ENCODE assay signal across 12 cellular contexts in genomic region chr2:162244559-162245031, GRCh38. TPM values are rescaled to one million over a fixed set of nuclear protein-coding genes. Genes with fewer than 3 reads are reported as not detected.
DNase-seq lines count a peak whose midpoint lies in the region; ATAC-seq and TF ChIP-seq lines count a peak whose summit lies in the region.
"Had no signal": no experiment of that assay in that cellular context is flagged by ENCODE, and none has a peak within 500 bp of the region (broad histone marks: within the 10 kb centered on the region; RNA-seq: fewer than 3 reads in every experiment).

No MANE protein-coding gene starts in this region.

- no peak for TF ChIP-seq RAD21 in HCT116 (IDR thresholded peaks at IDR 0.05; ENCODE audit: low read depth)

- no peaks in the 10 kb centered on the region for H3K9me3 ChIP-seq in HCT116 (ENCODE audit: control insufficient read depth in 1 of 2, insufficient read depth in 1 of 2, low read depth in 1 of 2, low read length in 2 of 2)
- no peaks in the 10 kb centered on the region for H3K9me3 ChIP-seq in hepatocyte (ENCODE audit: low read depth)
- no peaks in the 10 kb centered on the region for H3K9me3 ChIP-seq in stomach
- no peaks in the 10 kb centered on the region for H3K9me3 ChIP-seq in MM.1S (replicated peaks; ENCODE audit: insufficient read depth, low read length)

- H3F3A ChIP-seq in MM.1S (ENCODE audit: insufficient read depth, low read length), result no peaks in the 10 kb centered on the region

- ATAC-seq in HCT116 (peak; percentile 81), GM21367 (IDR thresholded peaks at IDR 0.05; ENCODE audit: unreplicated experiment) (no peak)

- RAD21 ChIA-PET in HCT116 (lab: Charles Lee; ENCODE audit: low non-redundant PET in 1 of 2, low total read pairs in 2 of 2, uncharacterized antibody in 2 of 2, unreplicated experiment in 2 of 2), result no interaction called here

- CTCF ChIA-PET in HCT116 (lab: Charles Lee), result no interaction called here

- intact Hi-C loops in HCT116 (cut with micrococcal nuclease) (no loop called here), stomach (cut with DNase I; ENCODE audit: low total_unique reads) (no loop called here)

- H3K27ac Mint-ChIP-seq in brain, result peak overlapping the region in 3 of 5 experiments; percentile 20 to 89 (median 77)

- POLR2A ChIA-PET in HCT116 (lab: Charles Lee), result no interaction called here

- H3K27me3 ChIP-seq in HCT116 (ENCODE audit: insufficient read depth, low read length) (no peaks in the 10 kb centered on the region), hepatocyte (no peaks in the 10 kb centered on the region), stomach (no peaks in the 10 kb centered on the region), MM.1S (replicated peaks; ENCODE audit: insufficient read depth, low read length) (no peaks in the 10 kb centered on the region)

- BruUV-seq in HCT116 (replicated peaks; lab: Mats Ljungman, UMichigan), result no TSS peak

- H3K27ac ChIP-seq in HCT116 (ENCODE audit: low read depth, low read length) (no peak overlapping the region), hepatocyte (peak overlapping the region; percentile 87), stomach (peak overlapping the region in 4 of 5 donors; percentile 42 to 77 (median 60)), MM.1S (ENCODE audit: low read length) (no peak overlapping the region)

- peaks cover 39% of the 10 kb centered on the region for H3K4me1 Mint-ChIP-seq in brain
- H3K4me1 Mint-ChIP-seq: central memory CD8-positive, alpha-beta T cell had no signal

- H3K36me3 ChIP-seq in HCT116 (ENCODE audit: control insufficient read depth in 1 of 2, insufficient read depth in 2 of 2, low read length in 2 of 2) (no peaks in the 10 kb centered on the region), hepatocyte (replicated peaks; ENCODE audit: insufficient read depth, low read depth) (no peaks in the 10 kb centered on the region), stomach (no peaks in the 10 kb centered on the region), MM.1S (replicated peaks; ENCODE audit: insufficient read depth, low read length) (no peaks in the 10 kb centered on the region)

- H3K9me2 ChIP-seq in HCT116 (ENCODE audit: insufficient read depth) (no peaks in the 10 kb centered on the region), hepatocyte (replicated peaks; ENCODE audit: insufficient read depth) (no peaks in the 10 kb centered on the region), MM.1S (replicated peaks; ENCODE audit: insufficient read depth, low read length) (no peaks in the 10 kb centered on the region)

- no peaks in the 10 kb centered on the region for H3K36me3 Mint-ChIP-seq in brain

- no peak overlapping the region; a peak in 1 of 4 replicates for H3K4me3 ChIP-seq in HCT116 (replicated peaks in 1 of 2; ENCODE audit: low read depth in 1 of 2, low read length in 2 of 2)
- no peak overlapping the region for H3K4me3 ChIP-seq in hepatocyte
- no peak overlapping the region for H3K4me3 ChIP-seq in stomach
- H3K4me3 ChIP-seq in MM.1S (ENCODE audit: low read length), result no peak overlapping the region

- TF ChIP-seq EP300 in stomach (IDR thresholded peaks at IDR 0.05), result no peak

- H3K4me2 ChIP-seq in HCT116 (ENCODE audit: low read length) (peak overlapping the region; percentile 48), hepatocyte (peak overlapping the region; percentile 66), MM.1S (ENCODE audit: low read depth, low read length) (no peak overlapping the region)

- DNase-seq in HCT116 (ENCODE audit: low read depth, low spot score) (peak; percentile 22), hepatocyte (ENCODE audit: low spot score) (peak; percentile 64), stomach (no peak), COR-L47 (lab: John Stamatoyannopoulos, UW) (no peak), MM.1S (no peak)
- no peak for DNase-seq in stimulated activated CD4-positive, alpha-beta T cell treated with anti-CD3 and anti-CD28 coated beads, Interleukin-12 subunit alpha, Interleukin-12 subunit beta, amount 100 ng/mL, for 4 hours
- DNase-seq: NCI-H1092 treated with DMSO at 0.1 percent for 48 hours, nucleus accumbens had no signal

- H3K9ac ChIP-seq in HCT116 (ENCODE audit: low read length) (no peak overlapping the region), MM.1S (ENCODE audit: low read length) (no peak overlapping the region)

- peaks cover 10% of the 10 kb centered on the region for H3K27me3 Mint-ChIP-seq in brain

- H2AFZ ChIP-seq in HCT116 (ENCODE audit: low read depth, low read length, poor library complexity, severe bottlenecking) (peak overlapping the region; percentile 87), hepatocyte (no peak overlapping the region), MM.1S (ENCODE audit: low read length) (no peak overlapping the region)

- peaks cover 0 to 19% (median 3%) of the 10 kb centered on the region in 5 experiments for H3K9me3 Mint-ChIP-seq in brain
- H3K9me3 Mint-ChIP-seq: central memory CD8-positive, alpha-beta T cell had no signal

- H3K4me1 ChIP-seq in HCT116 (ENCODE audit: control insufficient read depth in 1 of 2, insufficient read depth in 2 of 2, low read length in 2 of 2) (peaks cover 0 to 26% of the 10 kb centered on the region in 2 experiments; a peak in 2 of 4 replicates), hepatocyte (ENCODE audit: insufficient read depth) (peaks cover 16% of the 10 kb centered on the region), stomach (peaks cover 0 to 33% (median 23%) of the 10 kb centered on the region in 4 donors), MM.1S (ENCODE audit: low read length) (no peaks in the 10 kb centered on the region)

- peak overlapping the region in 3 of 5 experiments; percentile 24 to 75 (median 24) for H3K4me3 Mint-ChIP-seq in brain
- H3K4me3 Mint-ChIP-seq: central memory CD8-positive, alpha-beta T cell had no signal

- TF ChIP-seq POLR2A in HCT116 (IDR thresholded peaks at IDR 0.05; ENCODE audit: borderline replicate concordance, extremely low read depth, insufficient read depth, insufficient read length) (no peak), stomach (IDR thresholded peaks at IDR 0.05) (no peak)

- H4K20me1 ChIP-seq in HCT116 (ENCODE audit: insufficient read depth) (no peaks in the 10 kb centered on the region), hepatocyte (ENCODE audit: insufficient read depth, poor library complexity, severe bottlenecking) (no peaks in the 10 kb centered on the region), MM.1S (ENCODE audit: insufficient read depth, low read length) (no peaks in the 10 kb centered on the region)

- 39% methylated on average over 2 of the region's 2 CpGs for WGBS in hepatocyte (ENCODE audit: low lambda C conversion rate, missing lambda C conversion rate)
- WGBS in stomach, 5 donors, result 37 to 49% (median 48%) methylated on average over 2 of the region's 2 CpGs

- TF ChIP-seq CTCF in HCT116 (IDR thresholded peaks at IDR 0.05 in 2 of 3, conservative IDR thresholded peaks at IDR 0.05 in 1 of 3; ENCODE audit: borderline replicate concordance in 1 of 3, insufficient read depth in 1 of 3, low read depth in 2 of 3, low read length in 2 of 3) (no peak), brain (conservative IDR thresholded peaks at IDR 0.05) (no peak), hepatocyte (IDR thresholded peaks at IDR 0.05; ENCODE audit: poor library complexity) (no peak), stomach (IDR thresholded peaks at IDR 0.05) (no peak), MM.1S (IDR thresholded peaks at IDR 0.05; ENCODE audit: low read length) (no peak)

- H3K79me2 ChIP-seq in HCT116 (ENCODE audit: insufficient read depth, low read length), result no peaks in the 10 kb centered on the region
- peaks cover 2% of the 10 kb centered on the region for H3K79me2 ChIP-seq in hepatocyte
- H3K79me2 ChIP-seq in MM.1S (ENCODE audit: low read length), result no peaks in the 10 kb centered on the region

TF ChIP-seq in HCT116, 20 proteins besides CTCF, POLR2A, EP300 and RAD21 (continues in another document):
- TF ChIP-seq SRF (IDR thresholded peaks at IDR 0.05; ENCODE audit: low read depth) (no peak), ATF3 (IDR thresholded peaks at IDR 0.05) (no peak), ZFX (IDR thresholded peaks at IDR 0.05) (no peak), JUND (IDR thresholded peaks at IDR 0.05) (peak; percentile 35; the same call in 1 of the 2 replicates), ZNF274 (IDR thresholded peaks at IDR 0.05; ENCODE audit: low read depth, low read length) (no peak), ELF1 (IDR thresholded peaks at IDR 0.05; ENCODE audit: borderline replicate concordance, low read depth) (no peak), REST (IDR thresholded peaks at IDR 0.05; ENCODE audit: low read depth) (no peak)

RNA-seq across cellular contexts. Expression of gene FAP, which starts 1.4 kb away (rescaled TPM):
- total RNA-seq in HCT116 (2021; ENCODE audit: unreplicated experiment), result not detected
- 0.13 TPM in 1 of 2 replicates, not detected in the other for polyA plus RNA-seq in HCT116 (2012)
- polyA plus RNA-seq in brain (ENCODE audit: insufficient read depth, low read depth, low replicate concordance), result 0.32 TPM
- total RNA-seq in hepatocyte, result 44.5 and 67.8 TPM in 2 replicates
- 38.1 and 40.4 TPM in 2 replicates for polyA plus RNA-seq in hepatocyte
- total RNA-seq in stomach, result 10 to 100 TPM in 2 of 5 donors, 1 to 10 TPM in 1, under 1 TPM in 1, not detected in 1; 0.87 to 15.1 (median 10.6) TPM
- polyA plus RNA-seq in stomach, result 1 to 10 TPM in 2 of 3 donors, not detected in 1; 1.1 to 1.2 TPM
- total RNA-seq: T-helper 2 cell treated with Interferon-gamma antibody and Interleukin-4, amounts not matched to agents 100 ng/mL and 5 ng/mL, for 36 hours had no signal

Comparison
In these comparisons a context has a peak if more than half of its experiments do, and no peak if none do; other contexts are left out.
1. DNase-seq: peak in HCT116 (single experiment) and hepatocyte (single experiment); none in stomach (single experiment), COR-L47 (single experiment), MM.1S (single experiment) and stimulated activated CD4-positive, alpha-beta T cell treated with anti-CD3 and anti-CD28 coated beads, Interleukin-12 subunit alpha, Interleukin-12 subunit beta, amount 100 ng/mL, for 4 hours (single experiment).
2. H3K27ac ChIP-seq: peak in hepatocyte (single experiment) and stomach (4 of 5); none in HCT116 (single experiment) and MM.1S (single experiment).